In the genomic region with DNA sequence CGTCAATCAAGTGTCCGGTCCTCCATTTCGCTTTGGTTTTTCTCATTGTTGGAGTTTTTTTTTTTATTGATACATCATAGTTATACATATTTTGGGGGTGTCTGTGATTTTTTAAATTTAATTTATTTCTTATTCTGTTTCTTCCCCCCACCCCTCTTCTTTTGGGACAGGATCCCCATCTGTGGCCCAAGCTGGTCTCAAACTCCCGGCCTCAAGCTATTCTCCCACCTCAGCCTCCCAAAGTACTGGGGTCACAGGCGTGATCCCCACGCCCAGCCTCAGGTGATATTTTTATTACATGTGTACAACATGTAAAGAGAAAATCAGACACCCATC, we compare ENCODE assay signal across 1 cellular context.
TF ChIP-seq lines count a peak whose summit lies in the region.

No MANE protein-coding gene starts in this region.

TF ChIP-seq in K562, 482 proteins besides CTCF, POLR2A, EP300 and RAD21 (continued from another document):
- TF ChIP-seq, protein P1, sequence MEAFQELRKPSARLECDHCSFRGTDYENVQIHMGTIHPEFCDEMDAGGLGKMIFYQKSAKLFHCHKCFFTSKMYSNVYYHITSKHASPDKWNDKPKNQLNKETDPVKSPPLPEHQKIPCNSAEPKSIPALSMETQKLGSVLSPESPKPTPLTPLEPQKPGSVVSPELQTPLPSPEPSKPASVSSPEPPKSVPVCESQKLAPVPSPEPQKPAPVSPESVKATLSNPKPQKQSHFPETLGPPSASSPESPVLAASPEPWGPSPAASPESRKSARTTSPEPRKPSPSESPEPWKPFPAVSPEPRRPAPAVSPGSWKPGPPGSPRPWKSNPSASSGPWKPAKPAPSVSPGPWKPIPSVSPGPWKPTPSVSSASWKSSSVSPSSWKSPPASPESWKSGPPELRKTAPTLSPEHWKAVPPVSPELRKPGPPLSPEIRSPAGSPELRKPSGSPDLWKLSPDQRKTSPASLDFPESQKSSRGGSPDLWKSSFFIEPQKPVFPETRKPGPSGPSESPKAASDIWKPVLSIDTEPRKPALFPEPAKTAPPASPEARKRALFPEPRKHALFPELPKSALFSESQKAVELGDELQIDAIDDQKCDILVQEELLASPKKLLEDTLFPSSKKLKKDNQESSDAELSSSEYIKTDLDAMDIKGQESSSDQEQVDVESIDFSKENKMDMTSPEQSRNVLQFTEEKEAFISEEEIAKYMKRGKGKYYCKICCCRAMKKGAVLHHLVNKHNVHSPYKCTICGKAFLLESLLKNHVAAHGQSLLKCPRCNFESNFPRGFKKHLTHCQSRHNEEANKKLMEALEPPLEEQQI (IDR thresholded peaks at IDR 0.05): no peak
